1 cellular context compared by ENCODE assay signal in genomic region chr12:45435945-45436710, GRCh38.
TF ChIP-seq lines count a peak whose summit lies in the region.

No MANE protein-coding gene starts in this region.

TF ChIP-seq in SK-N-SH, 30 proteins besides CTCF, POLR2A, EP300 and RAD21 (continued from another document):
- TF ChIP-seq PBX3 (IDR thresholded peaks at IDR 0.05) (no peak), IRF3 (IDR thresholded peaks at IDR 0.05; ENCODE audit: low read depth, low read length) (no peak), TCF12 (IDR thresholded peaks at IDR 0.05) (no peak), NRF1 (IDR thresholded peaks at IDR 0.05; ENCODE audit: low read depth, low read length) (no peak), GABPA (IDR thresholded peaks at IDR 0.05; ENCODE audit: low read depth) (no peak)
